1 cellular context compared by ENCODE assay signal in the genomic region with DNA sequence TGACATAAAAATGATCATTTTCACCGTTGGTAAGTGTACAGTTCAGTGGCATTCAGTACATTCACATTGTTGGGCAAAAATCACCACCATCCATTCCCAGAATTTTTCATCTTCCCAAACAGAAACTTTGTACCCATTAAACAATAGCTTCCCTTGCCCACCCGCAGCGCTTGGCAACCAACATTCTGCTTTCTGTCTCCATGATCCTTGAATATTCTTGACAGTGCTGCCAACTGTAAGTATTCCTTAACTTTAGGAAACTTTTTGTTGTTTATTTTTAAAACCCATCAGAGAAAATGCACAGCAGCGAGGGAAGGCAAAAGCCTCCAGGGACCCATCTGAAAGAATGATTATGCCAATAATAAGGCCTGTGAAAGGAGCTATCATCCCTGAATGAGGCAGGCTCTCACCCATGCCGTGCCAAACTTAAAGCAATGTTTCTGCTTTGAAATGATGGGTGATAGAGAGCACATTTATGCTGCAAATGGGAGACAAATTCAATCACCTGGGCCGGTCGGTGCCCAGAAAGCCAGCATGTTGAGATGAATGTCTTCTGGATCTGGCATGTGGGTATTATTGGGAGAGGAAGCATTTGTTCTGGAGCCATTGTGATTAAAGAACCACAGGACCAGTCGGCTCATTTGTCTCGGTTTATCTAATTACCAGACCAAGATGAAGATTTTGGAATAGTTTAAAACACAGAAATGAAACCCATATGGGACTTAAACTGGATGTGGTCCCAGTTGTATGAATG.
TF ChIP-seq lines count a peak whose summit lies in the region.

No MANE protein-coding gene starts in this region.

TF ChIP-seq in SK-N-SH, 30 proteins besides CTCF, POLR2A, EP300 and RAD21:
- TF ChIP-seq PBX3 (IDR thresholded peaks at IDR 0.05) = no peak
- TF ChIP-seq GABPA (IDR thresholded peaks at IDR 0.05; ENCODE audit: low read depth) = no peak
- TF ChIP-seq MEF2A (IDR thresholded peaks at IDR 0.05; ENCODE audit: borderline replicate concordance, low read depth) = no peak
- TF ChIP-seq TCF12 (IDR thresholded peaks at IDR 0.05) = peak; percentile 24; the same call in 1 of the 2 replicates
- TF ChIP-seq GATA2 (CRISPR knock-in tag; IDR thresholded peaks at IDR 0.05) = peak; percentile 37; the same call in 1 of the 2 replicates
- no peak for TF ChIP-seq POLR2AphosphoS5 (IDR thresholded peaks at IDR 0.05; ENCODE audit: low read depth, low read length)
- no peak for TF ChIP-seq ZBTB33 (IDR thresholded peaks at IDR 0.05; ENCODE audit: borderline replicate concordance, low read depth)
- peak; percentile 62; the same call in 1 of the 2 replicates for TF ChIP-seq MXI1 (IDR thresholded peaks at IDR 0.05; ENCODE audit: low read depth, low read length)
- TF ChIP-seq FOXJ3 (CRISPR knock-in tag; IDR thresholded peaks at IDR 0.05) = no peak
- TF ChIP-seq RFX5 (IDR thresholded peaks at IDR 0.05; ENCODE audit: low read length) = no peak
- TF ChIP-seq RCOR1 (IDR thresholded peaks at IDR 0.05; ENCODE audit: low read length) = peak; percentile 66
TF ChIP-seq in SK-N-SH: peak in this region for 4.
